11 cellular contexts compared by ENCODE assay signal in the genomic region with DNA sequence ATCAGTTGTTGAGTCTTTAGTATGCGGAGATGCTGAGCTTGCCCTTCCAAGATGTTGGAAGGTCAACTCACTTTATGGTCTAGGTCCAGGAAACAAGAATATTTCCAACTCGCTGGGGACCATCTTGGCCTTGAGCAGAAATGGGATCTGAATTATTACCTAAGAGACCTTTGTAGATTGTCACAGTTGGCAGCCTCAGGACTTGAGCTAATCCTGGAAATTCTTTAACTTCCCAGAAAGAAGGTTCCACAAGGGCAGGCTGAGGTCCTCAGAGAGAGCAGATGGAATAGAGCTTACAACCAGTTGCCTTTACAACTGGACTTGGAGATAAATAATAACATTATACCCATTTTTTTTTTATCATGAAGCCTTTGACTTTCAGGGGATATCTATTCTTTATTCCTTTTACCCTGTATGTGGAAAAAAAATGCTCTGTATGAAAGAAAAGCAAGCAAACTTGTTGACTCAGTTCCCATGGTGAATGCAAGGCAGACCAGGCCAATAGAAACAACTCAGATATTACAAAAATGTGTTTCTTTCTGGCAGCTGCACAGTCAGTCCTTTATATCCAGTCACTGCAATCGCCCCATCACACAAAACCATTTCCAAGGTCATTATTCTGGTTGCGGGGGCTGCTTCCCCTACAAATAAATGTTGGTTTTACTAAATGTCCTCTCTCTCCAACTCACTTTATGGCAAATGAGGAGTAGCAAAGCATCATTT.
DNase-seq lines count a peak whose midpoint lies in the region; ATAC-seq, FAIRE-seq and TF ChIP-seq lines count a peak whose summit lies in the region.
"Had no signal": no experiment of that assay in that cellular context is flagged by ENCODE, and none has a peak within 500 bp of the region (broad histone marks: within the 10 kb centered on the region; RNA-seq: fewer than 3 reads in every experiment).

No MANE protein-coding gene starts in this region.

- H3K27me3 ChIP-seq in endothelial cell of umbilical vein (ENCODE audit: control insufficient read depth in 2 of 2, insufficient read depth in 2 of 2, low read length in 2 of 2) (no peaks in the 10 kb centered on the region), mesenchymal stem cell (ENCODE audit: control insufficient read depth in 1 of 2, insufficient read depth in 1 of 2, low read length in 2 of 2) (no peaks in the 10 kb centered on the region), subcutaneous abdominal adipose tissue (ENCODE audit: control insufficient read depth in 5 of 5, insufficient read depth in 4 of 5, low read length in 5 of 5) (no peaks in the 10 kb centered on the region)

- no peak overlapping the region for H3K4me2 ChIP-seq in endothelial cell of umbilical vein (ENCODE audit: insufficient read depth, low read length)
- no peak overlapping the region for H3K4me2 ChIP-seq in mesenchymal stem cell (ENCODE audit: low read length, poor library complexity, severe bottlenecking)

- H2BK15ac ChIP-seq in mesenchymal stem cell (ENCODE audit: low read depth, poor library complexity, severe bottlenecking), result no peak overlapping the region

- peak; percentile 85 for FAIRE-seq in HTR-8/SVneo (lab: Jason Lieb, UNC)
- FAIRE-seq in endothelial cell of umbilical vein (lab: Jason Lieb, UNC), result no peak

- no peak overlapping the region for H2BK12ac ChIP-seq in mesenchymal stem cell (ENCODE audit: low read length in 2 of 2)

- no peak overlapping the region for H4K8ac ChIP-seq in mesenchymal stem cell (ENCODE audit: low read length)

- no peaks in the 10 kb centered on the region for H3K36me3 ChIP-seq in endothelial cell of umbilical vein (ENCODE audit: control insufficient read depth in 2 of 2, extremely low read depth in 1 of 2, insufficient read depth in 2 of 2, low read length in 2 of 2)
- no peaks in the 10 kb centered on the region for H3K36me3 ChIP-seq in mesenchymal stem cell (ENCODE audit: control insufficient read depth in 1 of 2, insufficient read depth in 2 of 2, low read depth in 1 of 2, low read length in 2 of 2)
- H3K36me3 ChIP-seq in subcutaneous abdominal adipose tissue (ENCODE audit: control insufficient read depth in 5 of 5, insufficient read depth in 5 of 5, low read length in 5 of 5), result no peaks in the 10 kb centered on the region

- no peak overlapping the region for H3K14ac ChIP-seq in mesenchymal stem cell (ENCODE audit: low read length in 2 of 2)

- TF ChIP-seq CTCF in endothelial cell of umbilical vein (IDR thresholded peaks at IDR 0.05; ENCODE audit: extremely low read depth in 1 of 2, insufficient read depth in 1 of 2, low read depth in 1 of 2, low read length in 2 of 2), result no peak

- no peak overlapping the region for H3K4ac ChIP-seq in mesenchymal stem cell (ENCODE audit: low read depth in 1 of 2, low read length in 2 of 2)

- no peaks in the 10 kb centered on the region for H4K20me1 ChIP-seq in endothelial cell of umbilical vein (replicated peaks; ENCODE audit: control insufficient read depth, extremely low read depth, insufficient read depth, low read length)

- H2AFZ ChIP-seq in endothelial cell of umbilical vein (ENCODE audit: low read depth, low read length) (no peak overlapping the region), mesenchymal stem cell (ENCODE audit: low read depth, low read length) (no peak overlapping the region)

- H3K4me1 ChIP-seq in endothelial cell of umbilical vein (ENCODE audit: control insufficient read depth, extremely low read depth, insufficient read depth, low read length) (no peaks in the 10 kb centered on the region), mesenchymal stem cell (ENCODE audit: control insufficient read depth, insufficient read depth, low read depth, low read length) (peaks cover 2% of the 10 kb centered on the region), subcutaneous abdominal adipose tissue (ENCODE audit: control insufficient read depth in 5 of 5, insufficient read depth in 5 of 5, low read length in 5 of 5) (peaks cover 6 to 74% (median 54%) of the 10 kb centered on the region in 5 donors)

- H3K23ac ChIP-seq in mesenchymal stem cell (ENCODE audit: low read length in 2 of 2), result no peak overlapping the region

- POLR2A ChIA-PET in endothelial cell of umbilical vein (lab: Charles Lee), result no interaction called here

- H3K4me3 ChIP-seq in endothelial cell of umbilical vein (replicated peaks in 1 of 3; ENCODE audit: insufficient read depth in 1 of 3, low read depth in 1 of 3, low read length in 3 of 3), result no peak overlapping the region
- H3K4me3 ChIP-seq in mesenchymal stem cell (ENCODE audit: insufficient read depth in 1 of 2, low read depth in 1 of 2, low read length in 2 of 2), result no peak overlapping the region
- no peak overlapping the region for H3K4me3 ChIP-seq in subcutaneous abdominal adipose tissue (ENCODE audit: low read depth in 1 of 5, low read length in 5 of 5)

- H3K9me3 ChIP-seq in endothelial cell of umbilical vein (replicated peaks; ENCODE audit: control insufficient read depth, insufficient read depth, low read length) (no peaks in the 10 kb centered on the region), mesenchymal stem cell (ENCODE audit: control insufficient read depth, low read length) (no peaks in the 10 kb centered on the region), subcutaneous abdominal adipose tissue (ENCODE audit: control insufficient read depth in 5 of 5, low read length in 5 of 5) (no peaks in the 10 kb centered on the region)

- H2AK5ac ChIP-seq in mesenchymal stem cell (ENCODE audit: low read length, severe bottlenecking), result no peak overlapping the region

- H3K9me1 ChIP-seq in endothelial cell of umbilical vein (replicated peaks; ENCODE audit: control insufficient read depth, extremely low read depth, insufficient read depth, low read length), result no peaks in the 10 kb centered on the region

- no peak for DNase-seq in HTR-8/SVneo (ENCODE audit: insufficient read length, low spot score)
- DNase-seq in endothelial cell of umbilical vein (ENCODE audit: low read depth, low spot score), result peak; percentile 69
- DNase-seq in mesenchymal stem cell, result no peak
- no peak for DNase-seq in NCI-H1092 treated with DMSO at 0.1 percent for 48 hours (lab: John Stamatoyannopoulos, UW)
- no peak for DNase-seq in SKM-1 (lab: John Stamatoyannopoulos, UW; ENCODE audit: unreplicated experiment)
- DNase-seq: activated T-cell treated with anti-CD3 and anti-CD28 coated beads, Interleukin-2, amount 50 U/mL, for 1 hour; NCI-H446 had no signal

- no peaks in the 10 kb centered on the region for H3K79me1 ChIP-seq in mesenchymal stem cell (replicated peaks; ENCODE audit: low read length, poor library complexity, severe bottlenecking)

- H3K27ac ChIP-seq in endothelial cell of umbilical vein (ENCODE audit: insufficient read depth, low read depth, low read length) (no peak overlapping the region), mesenchymal stem cell (ENCODE audit: low read length, poor library complexity, severe bottlenecking) (no peak overlapping the region), subcutaneous abdominal adipose tissue (ENCODE audit: low read depth, low read length) (peak overlapping the region; percentile 95)
- H3K27ac ChIP-seq: VCaP had no signal

- no peak overlapping the region for H2BK120ac ChIP-seq in mesenchymal stem cell (ENCODE audit: low read depth, low read length)

- dilution Hi-C loops in endothelial cell of umbilical vein (cut with MboI; ENCODE audit: extremely low pct_ligation_motif_present, low sequenced_read_pairs), result no loop called here

- no TSS peak for BruUV-seq in endothelial cell of umbilical vein (replicated peaks; lab: Mats Ljungman, UMichigan)

- H3K18ac ChIP-seq in mesenchymal stem cell (ENCODE audit: low read depth in 1 of 2, low read length in 2 of 2), result no peak overlapping the region

- intact Hi-C loops in endothelial cell of umbilical vein (cut with micrococcal nuclease), result no loop called here

- no peak overlapping the region for H2BK5ac ChIP-seq in mesenchymal stem cell (ENCODE audit: low read depth, low read length, poor library complexity, severe bottlenecking)

- ATAC-seq in GM21360 (IDR thresholded peaks at IDR 0.05; ENCODE audit: unreplicated experiment) (no peak), HG03025 (IDR thresholded peaks at IDR 0.05; ENCODE audit: low FRiP score, unreplicated experiment) (no peak)

- H3K9ac ChIP-seq in endothelial cell of umbilical vein (replicated peaks; ENCODE audit: extremely low read depth, insufficient read depth, low read length) (no peak overlapping the region), mesenchymal stem cell (ENCODE audit: low read length) (peak overlapping the region; percentile 73), subcutaneous abdominal adipose tissue (ENCODE audit: low read length in 5 of 5) (peak overlapping the region in 3 of 5 donors; percentile 5 to 75 (median 21))

- TF ChIP-seq POLR2A in endothelial cell of umbilical vein (IDR thresholded peaks at IDR 0.05; ENCODE audit: low read depth, low read length), result no peak

- CTCF ChIA-PET in endothelial cell of umbilical vein (lab: Charles Lee), result no interaction called here

- H3K79me2 ChIP-seq in endothelial cell of umbilical vein (ENCODE audit: control insufficient read depth, insufficient read depth, low read length), result no peaks in the 10 kb centered on the region

- WGBS in mesenchymal stem cell, result 93% methylated on average over 3 of the region's 4 CpGs

- H4K91ac ChIP-seq in mesenchymal stem cell (ENCODE audit: low read length), result no peak overlapping the region

TF ChIP-seq in endothelial cell of umbilical vein, 7 proteins besides CTCF, POLR2A, EP300 and RAD21:
- TF ChIP-seq EZH2 (IDR thresholded peaks at IDR 0.05; ENCODE audit: borderline replicate concordance, low read depth, low read length, severe bottlenecking) (no peak), MAX (IDR thresholded peaks at IDR 0.05; ENCODE audit: insufficient read depth, insufficient read length) (no peak), JUN (IDR thresholded peaks at IDR 0.05; ENCODE audit: borderline replicate concordance, insufficient read depth, insufficient read length, low read depth) (no peak), GATA2 (IDR thresholded peaks at IDR 0.05; ENCODE audit: insufficient read depth, insufficient read length, low read depth, low read length) (no peak), MYC (IDR thresholded peaks at IDR 0.05; ENCODE audit: low read depth, low read length) (no peak), FOS (IDR thresholded peaks at IDR 0.05; ENCODE audit: borderline replicate concordance, insufficient read depth, low read length) (no peak), POLR2AphosphoS5 (IDR thresholded peaks at IDR 0.05; ENCODE audit: insufficient read depth, low read depth, low read length) (no peak)
